Comparison of ENCODE assay signal across 1 cellular context in genomic region chr1:156836892-156837291, GRCh38.
TF ChIP-seq lines count a peak whose summit lies in the region.

No MANE protein-coding gene starts in this region.

TF ChIP-seq in HEK293, 187 proteins besides CTCF, POLR2A, EP300 and RAD21:
- TF ChIP-seq KLF9 (tag by site-specific recombination; IDR thresholded peaks at IDR 0.05; ENCODE audit: low read depth), result peak; percentile 46; the same call in 1 of the 2 replicates
- peak; percentile 73 for TF ChIP-seq KLF1 (tag by site-specific recombination; IDR thresholded peaks at IDR 0.05)
- TF ChIP-seq INSM2 (tag by site-specific recombination; IDR thresholded peaks at IDR 0.05), result no peak
- no peak for TF ChIP-seq REST (tag by site-specific recombination; IDR thresholded peaks at IDR 0.05)
- TF ChIP-seq, protein P1, sequence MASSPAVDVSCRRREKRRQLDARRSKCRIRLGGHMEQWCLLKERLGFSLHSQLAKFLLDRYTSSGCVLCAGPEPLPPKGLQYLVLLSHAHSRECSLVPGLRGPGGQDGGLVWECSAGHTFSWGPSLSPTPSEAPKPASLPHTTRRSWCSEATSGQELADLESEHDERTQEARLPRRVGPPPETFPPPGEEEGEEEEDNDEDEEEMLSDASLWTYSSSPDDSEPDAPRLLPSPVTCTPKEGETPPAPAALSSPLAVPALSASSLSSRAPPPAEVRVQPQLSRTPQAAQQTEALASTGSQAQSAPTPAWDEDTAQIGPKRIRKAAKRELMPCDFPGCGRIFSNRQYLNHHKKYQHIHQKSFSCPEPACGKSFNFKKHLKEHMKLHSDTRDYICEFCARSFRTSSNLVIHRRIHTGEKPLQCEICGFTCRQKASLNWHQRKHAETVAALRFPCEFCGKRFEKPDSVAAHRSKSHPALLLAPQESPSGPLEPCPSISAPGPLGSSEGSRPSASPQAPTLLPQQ (tag by site-specific recombination; IDR thresholded peaks at IDR 0.05), result no peak
- TF ChIP-seq MYNN (tag by site-specific recombination; IDR thresholded peaks at IDR 0.05; ENCODE audit: borderline replicate concordance), result no peak
- TF ChIP-seq ZNF670 (tag by site-specific recombination; IDR thresholded peaks at IDR 0.05; ENCODE audit: low read depth), result no peak
- no peak for TF ChIP-seq RBAK (tag by site-specific recombination; IDR thresholded peaks at IDR 0.05)
- no peak for TF ChIP-seq PRDM4 (tag by site-specific recombination; IDR thresholded peaks at IDR 0.05)
